In genomic region chr11:63564056-63564784, GRCh38 we compare ENCODE assay signal across 9 cellular contexts. TPM values are rescaled to one million over a fixed set of nuclear protein-coding genes. Genes with fewer than 3 reads are reported as not detected.
DNase-seq lines count a peak whose midpoint lies in the region; ATAC-seq and TF ChIP-seq lines count a peak whose summit lies in the region.
"Had no signal": no experiment of that assay in that cellular context is flagged by ENCODE, and none has a peak within 500 bp of the region (broad histone marks: within the 10 kb centered on the region; RNA-seq: fewer than 3 reads in every experiment).

No MANE protein-coding gene starts in this region.

- peak overlapping the region; percentile 16; the same call in 1 of the 2 replicates for H3K4me3 ChIP-seq in GM08714 (ENCODE audit: low read length)

- no peaks in the 10 kb centered on the region for H3K36me3 Mint-ChIP-seq in brain

- peak overlapping the region in 3 of 5 experiments; percentile 1 to 42 (median 3) for H3K27ac Mint-ChIP-seq in brain

- peak overlapping the region; percentile 11 for H3K27ac ChIP-seq in temporal lobe (ENCODE audit: low read depth, low read length)

- peaks cover 28% of the 10 kb centered on the region for H3K4me1 Mint-ChIP-seq in brain

- ATAC-seq in GM19455 (IDR thresholded peaks at IDR 0.05; ENCODE audit: unreplicated experiment) (peak; percentile 66), HG03442 (IDR thresholded peaks at IDR 0.05; ENCODE audit: unreplicated experiment) (peak; percentile 54), left ventricle myocardium superior (no peak)
- ATAC-seq: HCT116 had no signal

- no peak overlapping the region for H3K4me3 Mint-ChIP-seq in brain

- peaks cover 0 to 2% (median 0%) of the 10 kb centered on the region in 5 experiments for H3K9me3 Mint-ChIP-seq in brain

- intact Hi-C loops in left ventricle myocardium superior (cut with micrococcal nuclease) = no loop called here

- no peak for TF ChIP-seq CTCF in brain (conservative IDR thresholded peaks at IDR 0.05)

- DNase-seq in HuH-7 (ENCODE audit: low spot score) (no peak), germinal center (ENCODE audit: low spot score) (no peak), left ventricle myocardium superior (no peak)

- H3K27me3 Mint-ChIP-seq in brain = peaks cover 2% of the 10 kb centered on the region

RNA-seq across cellular contexts. Expression of gene PLAAT2, which starts 1.0 kb away (rescaled TPM):
- not detected for polyA plus RNA-seq in brain (ENCODE audit: insufficient read depth, low read depth, low replicate concordance)
- total RNA-seq in temporal lobe (0.25 TPM), left ventricle myocardium superior (not detected)

RNA-seq across cellular contexts. Expression of gene PLAAT4, which starts 27.6 kb away (rescaled TPM):
- 32.4 TPM for polyA plus RNA-seq in brain (ENCODE audit: insufficient read depth, low read depth, low replicate concordance)
- 3.0 TPM for total RNA-seq in temporal lobe
- 25.3 TPM for total RNA-seq in left ventricle myocardium superior

RNA-seq across cellular contexts. Expression of gene PLAAT3, which starts 50.0 kb away (rescaled TPM):
- polyA plus RNA-seq in brain (ENCODE audit: insufficient read depth, low read depth, low replicate concordance) = 122 TPM
- total RNA-seq in temporal lobe = 3.7 TPM
- total RNA-seq in left ventricle myocardium superior = 149 TPM

RNA-seq across cellular contexts. Expression of gene LGALS12, which starts 58.3 kb away (rescaled TPM):
- not detected for polyA plus RNA-seq in brain (ENCODE audit: insufficient read depth, low read depth, low replicate concordance)
- total RNA-seq in temporal lobe (not detected), left ventricle myocardium superior (0.72 TPM)

Comparison
In these comparisons a context has a peak if more than half of its experiments do, and no peak if none do; other contexts are left out.
1. RNA of gene PLAAT3, which starts 50.0 kb away (total RNA-seq): 149 TPM in left ventricle myocardium superior (single experiment); 3.7 TPM in temporal lobe (single experiment); every median in the first group is over 10 times any median in the second.